In the genomic region with DNA sequence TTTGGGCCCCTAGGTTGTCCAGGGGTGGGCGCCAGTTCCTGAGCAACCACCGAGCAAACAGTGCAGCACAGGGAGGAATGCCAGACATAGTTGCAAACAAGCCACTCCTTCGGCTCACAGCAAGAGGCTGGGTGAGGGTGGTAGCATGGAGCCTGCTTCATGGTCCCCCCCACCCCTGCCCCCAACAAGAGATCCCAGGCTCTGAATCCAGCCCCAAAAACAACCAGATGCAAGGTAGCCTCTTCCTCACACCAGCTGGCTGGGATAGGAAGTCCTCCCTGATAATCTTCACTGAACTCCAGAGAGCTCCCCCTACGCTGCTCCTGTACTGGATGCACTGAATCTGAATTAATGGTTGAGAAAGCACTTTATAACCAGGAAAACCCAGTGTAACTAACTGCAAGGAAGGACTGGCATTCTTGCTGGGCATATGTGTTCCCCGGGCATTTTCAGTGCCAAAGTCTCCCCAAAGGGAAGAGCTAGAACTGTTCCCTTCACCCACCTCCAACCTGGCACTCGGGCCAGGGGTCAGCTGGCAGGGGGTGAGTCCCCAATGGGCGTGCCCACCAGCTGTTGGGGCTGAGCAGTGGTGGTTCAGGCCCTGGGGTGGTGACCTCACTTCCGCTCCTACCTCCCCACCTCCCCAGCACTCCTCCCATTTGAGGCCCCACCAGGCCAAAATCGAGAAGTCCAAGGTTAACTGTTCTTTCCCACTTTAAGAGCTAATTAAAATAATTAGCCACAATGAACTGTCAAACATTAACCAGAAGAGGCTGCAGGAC, we compare ENCODE assay signal across 8 cellular contexts. TPM values are rescaled to one million over a fixed set of nuclear protein-coding genes. Genes with fewer than 3 reads are reported as not detected.
DNase-seq lines count a peak whose midpoint lies in the region; ATAC-seq and TF ChIP-seq lines count a peak whose summit lies in the region.

No MANE protein-coding gene starts in this region.

- no peaks in the 10 kb centered on the region for H3K36me3 ChIP-seq in Caco-2 (ENCODE audit: control insufficient read depth, insufficient read depth, low read length)
- no peaks in the 10 kb centered on the region for H3K36me3 ChIP-seq in mucosa of stomach (ENCODE audit: control insufficient read depth, insufficient read depth, low read length)
- H3K36me3 ChIP-seq in adrenal gland (replicated peaks in 1 of 2) = no peaks in the 10 kb centered on the region

- CTCF ChIA-PET in Caco-2 (lab: Charles Lee) = no interaction called here

- H3K27me3 ChIP-seq in Caco-2 (replicated peaks; ENCODE audit: control insufficient read depth, insufficient read depth, low read length) (no peaks in the 10 kb centered on the region), mucosa of stomach (ENCODE audit: control insufficient read depth, insufficient read depth, low read length) (no peaks in the 10 kb centered on the region), adrenal gland (no peaks in the 10 kb centered on the region)

- H3K4me1 Mint-ChIP-seq in Caco-2 (ENCODE audit: low read depth, unreplicated experiment) = peaks cover 12% of the 10 kb centered on the region
- H3K4me1 Mint-ChIP-seq in central memory CD8-positive, alpha-beta T cell = peaks cover 27% of the 10 kb centered on the region

- ATAC-seq in GM19043 (IDR thresholded peaks at IDR 0.05; ENCODE audit: low read depth, unreplicated experiment) = peak; percentile 70
- ATAC-seq in HG03135 (IDR thresholded peaks at IDR 0.05; ENCODE audit: unreplicated experiment) = peak; percentile 49
- ATAC-seq in central memory CD8-positive, alpha-beta T cell (replicated peaks; ENCODE audit: extremely low read depth, poor library complexity, severe bottlenecking) = no peak

- peak overlapping the region; percentile 88 for H3K9ac ChIP-seq in mucosa of stomach (ENCODE audit: low read length)

- POLR2A ChIA-PET in Caco-2 (lab: Charles Lee) = interaction anchor here (0.6 to 1.1 kb wide), 3 partner anchors 16 to 48 kb away, joined by 3 to 5 read pairs (median 3); no protein-coding TSS in a partner anchor

- H3K4me3 Mint-ChIP-seq in Caco-2 (ENCODE audit: unreplicated experiment) = peak overlapping the region; percentile 90
- peak overlapping the region; percentile 89 for H3K4me3 Mint-ChIP-seq in central memory CD8-positive, alpha-beta T cell

- peak overlapping the region in 2 of 5 donors; percentile 5 to 86 for H3K27ac ChIP-seq in adrenal gland

- H3K27ac Mint-ChIP-seq in Caco-2 (ENCODE audit: unreplicated experiment) = peak overlapping the region; percentile 83
- H3K27ac Mint-ChIP-seq in central memory CD8-positive, alpha-beta T cell (ENCODE audit: low read depth) = peak overlapping the region; percentile 71

- H3K9me3 ChIP-seq in Caco-2 (no peaks in the 10 kb centered on the region), mucosa of stomach (ENCODE audit: control insufficient read depth, low read length) (no peaks in the 10 kb centered on the region), adrenal gland (replicated peaks in 1 of 3) (no peaks in the 10 kb centered on the region)

- H3K9me3 Mint-ChIP-seq in Caco-2 (ENCODE audit: unreplicated experiment) = no peaks in the 10 kb centered on the region
- no peaks in the 10 kb centered on the region for H3K9me3 Mint-ChIP-seq in central memory CD8-positive, alpha-beta T cell

- intact Hi-C loops in Caco-2 (cut with micrococcal nuclease; ENCODE audit: unreplicated experiment) (loop anchor here (1.0 kb wide), 1 partner anchor 159 kb away; the partner anchor contains the start of gene ZNF280C), head of caudate nucleus (cut with DNase I) (no loop called here), adrenal gland (cut with DNase I) (no loop called here)

- WGBS in adrenal gland, 4 donors = 47 to 65% (median 58%) methylated on average over 3 to 9 of the region's 9 CpGs

- DNase-seq in Caco-2 (peak; percentile 53 to 58), RPMI8226 (peak; percentile 56), head of caudate nucleus (no peak), adrenal gland (no peak)
- DNase-seq in central memory CD8-positive, alpha-beta T cell (ENCODE audit: low spot score in 2 of 2) = no peak

- peak in 1 of 2 experiments; percentile 25 for TF ChIP-seq CTCF in Caco-2 (IDR thresholded peaks at IDR 0.05; ENCODE audit: insufficient read depth in 1 of 2, low read depth in 1 of 2, low read length in 1 of 2, severe bottlenecking in 1 of 2, unreplicated experiment in 1 of 2)
- TF ChIP-seq CTCF in adrenal gland (IDR thresholded peaks at IDR 0.05) = no peak

- H3K4me1 ChIP-seq in Caco-2 (peaks cover 7% of the 10 kb centered on the region; the same call in 1 of the 2 replicates), mucosa of stomach (ENCODE audit: control insufficient read depth, insufficient read depth, low read length) (peaks cover 31% of the 10 kb centered on the region), adrenal gland (replicated peaks in 1 of 2) (no peaks in the 10 kb centered on the region)

- TSS peak; percentile 22 for BruUV-seq in Caco-2 (replicated peaks; lab: Mats Ljungman, UMichigan)

- no peak for TF ChIP-seq POLR2A in adrenal gland (IDR thresholded peaks at IDR 0.05)

- H3K27me3 Mint-ChIP-seq in Caco-2 (ENCODE audit: insufficient read depth, unreplicated experiment) = no peaks in the 10 kb centered on the region
- no peaks in the 10 kb centered on the region for H3K27me3 Mint-ChIP-seq in central memory CD8-positive, alpha-beta T cell

- H3K36me3 Mint-ChIP-seq in Caco-2 (ENCODE audit: insufficient read depth, unreplicated experiment) = no peaks in the 10 kb centered on the region
- peaks cover 11% of the 10 kb centered on the region for H3K36me3 Mint-ChIP-seq in central memory CD8-positive, alpha-beta T cell (ENCODE audit: insufficient read depth)

- H3K4me3 ChIP-seq in Caco-2 (ENCODE audit: low read depth, low read length) = peak overlapping the region; percentile 70
- H3K4me3 ChIP-seq in mucosa of stomach (ENCODE audit: low read length) = peak overlapping the region; percentile 60
- peak overlapping the region in 1 of 4 donors; percentile 62 for H3K4me3 ChIP-seq in adrenal gland

RNA-seq across cellular contexts. Expression of gene ELF4, which starts 1.5 kb away (rescaled TPM):
- total RNA-seq in Caco-2 (2022) (24.3 and 25.3 TPM in 2 replicates), adrenal gland (1 to 10 TPM; 2.7 to 8.8 (median 7.5) TPM)
- polyA plus RNA-seq in adrenal gland = 1 to 10 TPM; 3.1 to 4.5 (median 3.5) TPM

RNA-seq across cellular contexts. Expression of gene AIFM1, which starts 56.8 kb away (rescaled TPM):
- 53.0 and 55.4 TPM in 2 replicates for total RNA-seq in Caco-2 (2022)
- 100 to 1,000 TPM in 1 of 8 donors, 10 to 100 TPM in 7; 37.4 to 101 (median 69.8) TPM for total RNA-seq in adrenal gland
- 100 to 1,000 TPM in 1 of 3 donors, 10 to 100 TPM in 2; 41.2 to 163 (median 73.9) TPM for polyA plus RNA-seq in adrenal gland

Comparison
In these comparisons a context has a peak if more than half of its experiments do, and no peak if none do; other contexts are left out.
1. DNase-seq: peak in Caco-2 (2 of 2) and RPMI8226 (single experiment); none in central memory CD8-positive, alpha-beta T cell (0 of 2), head of caudate nucleus (0 of 42) and adrenal gland (0 of 7).